In the genomic region with DNA sequence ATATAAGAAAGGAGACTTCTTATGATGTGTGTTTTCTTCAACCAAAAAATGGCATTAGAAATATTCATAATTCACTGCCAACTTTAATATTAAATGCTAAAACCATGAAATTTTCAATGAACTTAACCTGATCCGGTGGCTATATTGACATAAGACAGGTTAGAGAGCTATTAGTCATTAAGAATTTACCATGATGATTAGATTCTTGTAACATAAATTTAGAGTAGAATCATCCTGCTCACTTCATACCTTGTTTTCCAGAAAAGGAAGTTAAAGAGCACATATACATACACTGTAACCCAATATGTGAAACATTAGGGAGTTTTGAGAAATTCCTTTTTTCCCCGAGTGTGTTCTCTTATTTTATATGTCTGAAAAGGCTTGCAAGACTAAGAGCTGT, we compare ENCODE assay signal across 22 cellular contexts.
DNase-seq lines count a peak whose midpoint lies in the region; ATAC-seq, FAIRE-seq and TF ChIP-seq lines count a peak whose summit lies in the region.
"Had no signal": no experiment of that assay in that cellular context is flagged by ENCODE, and none has a peak within 500 bp of the region (broad histone marks: within the 10 kb centered on the region; RNA-seq: fewer than 3 reads in every experiment).

No MANE protein-coding gene starts in this region.

- H3K4me3 ChIP-seq in GM23248 (no peak overlapping the region), RWPE2 (ENCODE audit: severe bottlenecking) (no peak overlapping the region), astrocyte (ENCODE audit: insufficient read depth, low read depth, low read length) (no peak overlapping the region)

- ATAC-seq in RWPE2 (ENCODE audit: low read depth), result peak; percentile 81
- ATAC-seq in HG03175 (IDR thresholded peaks at IDR 0.05; ENCODE audit: unreplicated experiment), result no peak
- ATAC-seq in WTC11, result no peak
- ATAC-seq: HCT116 had no signal

- no peaks in the 10 kb centered on the region; the same call in 1 of the 2 replicates for H3K9me2 ChIP-seq in GM23248 (ENCODE audit: insufficient read depth)

- CTCF ChIA-PET in WTC11 (lab: Charles Lee), result no interaction called here

- H3K9me3 Mint-ChIP-seq in astrocyte (ENCODE audit: unreplicated experiment) (no peaks in the 10 kb centered on the region), WTC11 (no peaks in the 10 kb centered on the region)
- H3K9me3 Mint-ChIP-seq: HFFc6 had no signal

- H3K36me3 ChIP-seq in GM23248 (ENCODE audit: low read depth) (no peaks in the 10 kb centered on the region), RWPE2 (ENCODE audit: low read depth) (no peaks in the 10 kb centered on the region), astrocyte (ENCODE audit: insufficient read depth, low read length) (no peaks in the 10 kb centered on the region)
- H3K36me3 ChIP-seq: BE2C had no signal

- H3K36me3 Mint-ChIP-seq in astrocyte (ENCODE audit: low read depth, unreplicated experiment) (no peaks in the 10 kb centered on the region), WTC11 (no peaks in the 10 kb centered on the region)
- H3K36me3 Mint-ChIP-seq: CD4-positive, CD25-positive, alpha-beta regulatory T cell; CD8-positive, alpha-beta memory T cell had no signal

- H3K79me2 ChIP-seq in GM23248 (ENCODE audit: insufficient read depth) (no peaks in the 10 kb centered on the region), astrocyte (ENCODE audit: insufficient read depth, low read length) (no peaks in the 10 kb centered on the region)

- H3K27me3 ChIP-seq in GM23248 (replicated peaks; ENCODE audit: insufficient read depth) (no peaks in the 10 kb centered on the region), RWPE2 (ENCODE audit: insufficient read depth, poor library complexity, severe bottlenecking) (no peaks in the 10 kb centered on the region), astrocyte (ENCODE audit: insufficient read depth, low read length) (no peaks in the 10 kb centered on the region)
- H3K27me3 ChIP-seq: BE2C had no signal

- peaks cover 7% of the 10 kb centered on the region for H3K4me1 ChIP-seq in GM23248 (ENCODE audit: insufficient read depth)
- H3K4me1 ChIP-seq in RWPE2 (ENCODE audit: insufficient read depth, poor library complexity, severe bottlenecking), result peaks cover 9% of the 10 kb centered on the region
- H3K4me1 ChIP-seq in astrocyte (ENCODE audit: insufficient read depth, low read length), result no peaks in the 10 kb centered on the region
- H3K4me1 ChIP-seq: BE2C had no signal

- H3K4me3 Mint-ChIP-seq in astrocyte (ENCODE audit: unreplicated experiment) (no peak overlapping the region), WTC11 (no peak overlapping the region)
- H3K4me3 Mint-ChIP-seq: CD4-positive, CD25-positive, alpha-beta regulatory T cell; CD8-positive, alpha-beta memory T cell; HFFc6 had no signal

- intact Hi-C loops in posterior vena cava (cut with DNase I), result no loop called here

- FAIRE-seq in astrocyte (lab: Jason Lieb, UNC), result peak; percentile 52
- FAIRE-seq: GM12892, GM18507 had no signal

- H3K27me3 Mint-ChIP-seq in astrocyte (ENCODE audit: low read depth, unreplicated experiment) (no peaks in the 10 kb centered on the region), WTC11 (ENCODE audit: low read depth) (no peaks in the 10 kb centered on the region)
- H3K27me3 Mint-ChIP-seq: CD4-positive, CD25-positive, alpha-beta regulatory T cell; CD8-positive, alpha-beta memory T cell had no signal

- H3K9ac ChIP-seq in GM23248 (no peak overlapping the region), astrocyte (ENCODE audit: low read length) (no peak overlapping the region)

- DNase-seq in GM23248, result no peak
- DNase-seq in RWPE2 (ENCODE audit: low spot score), result no peak
- DNase-seq in astrocyte (ENCODE audit: low read depth), result no peak
- DNase-seq in fibroblast of peridontal ligament (ENCODE audit: extremely low read depth), result peak; percentile 8
- no peak for DNase-seq in DMS153 (lab: John Stamatoyannopoulos, UW)
- no peak for DNase-seq in posterior vena cava (ENCODE audit: low spot score)
- no peak for DNase-seq in WTC11 (ENCODE audit: low spot score)
- DNase-seq: ACHN; BE2C; C1 segment of cervical spinal cord; CD4-positive, CD25-positive, alpha-beta regulatory T cell; CD8-positive, alpha-beta memory T cell; COR-L47; DMS 273 treated with DMSO at 0.1 percent for 48 hours; GDM1; GOT3; H7; HFFc6 had no signal

- POLR2A ChIA-PET in WTC11 (lab: Charles Lee), result no interaction called here

- H3K9me3 ChIP-seq in GM23248 (ENCODE audit: low read depth) (no peaks in the 10 kb centered on the region), RWPE2 (ENCODE audit: severe bottlenecking) (no peaks in the 10 kb centered on the region), astrocyte (ENCODE audit: insufficient read depth, low read depth, low read length) (no peaks in the 10 kb centered on the region)
- H3K9me3 ChIP-seq: BE2C had no signal

- no peak overlapping the region for H3K4me2 ChIP-seq in GM23248 (ENCODE audit: unreplicated experiment)
- H3K4me2 ChIP-seq in astrocyte (ENCODE audit: low read length), result no peak overlapping the region

- H4K20me1 ChIP-seq in GM23248 (ENCODE audit: insufficient read depth), result no peaks in the 10 kb centered on the region
- no peaks in the 10 kb centered on the region for H4K20me1 ChIP-seq in astrocyte (ENCODE audit: insufficient read depth, low read length)

- peak overlapping the region; percentile 33; the same call in 1 of the 2 replicates for H2AFZ ChIP-seq in GM23248
- H2AFZ ChIP-seq in astrocyte (ENCODE audit: low read depth, low read length), result no peak overlapping the region

- H3K27ac ChIP-seq in GM23248, result no peak overlapping the region
- no peak overlapping the region for H3K27ac ChIP-seq in RWPE2 (ENCODE audit: poor library complexity, severe bottlenecking)
- H3K27ac ChIP-seq in astrocyte (ENCODE audit: low read depth, low read length), result no peak overlapping the region

- H3F3A ChIP-seq in GM23248 (ENCODE audit: insufficient read depth), result no peaks in the 10 kb centered on the region

- no peaks in the 10 kb centered on the region for H3K4me1 Mint-ChIP-seq in astrocyte (ENCODE audit: low read depth, unreplicated experiment)
- peaks cover 2% of the 10 kb centered on the region; the same call in 1 of the 2 replicates for H3K4me1 Mint-ChIP-seq in WTC11
- H3K4me1 Mint-ChIP-seq: CD4-positive, CD25-positive, alpha-beta regulatory T cell; CD8-positive, alpha-beta memory T cell had no signal

- in situ Hi-C loops in GM23248 (cut with MboI), result no loop called here

- 91 to 98% methylated on average over 2 of the region's 2 CpGs for WGBS in GM23248 (ENCODE audit: low coverage in 1 of 2, low lambda C conversion rate in 2 of 2, missing lambda C conversion rate in 2 of 2), 2 experiments

- TF ChIP-seq CTCF in RWPE2 (IDR thresholded peaks at IDR 0.05; ENCODE audit: poor library complexity, severe bottlenecking), result no peak
- no peak for TF ChIP-seq CTCF in astrocyte (IDR thresholded peaks at IDR 0.05; ENCODE audit: insufficient read depth, low read depth, low read length)
- TF ChIP-seq CTCF in WTC11 (IDR thresholded peaks at IDR 0.05), result no peak

- H3K27ac Mint-ChIP-seq in astrocyte (ENCODE audit: unreplicated experiment) (no peak overlapping the region), WTC11 (no peak overlapping the region)
- H3K27ac Mint-ChIP-seq: CD4-positive, CD25-positive, alpha-beta regulatory T cell; CD8-positive, alpha-beta memory T cell; HFFc6 had no signal

TF ChIP-seq in WTC11, 78 proteins besides CTCF, POLR2A, EP300 and RAD21 (continues in another document):
- no peak for TF ChIP-seq TEAD1 (CRISPR knock-in tag; IDR thresholded peaks at IDR 0.05)
- TF ChIP-seq, protein P1, sequence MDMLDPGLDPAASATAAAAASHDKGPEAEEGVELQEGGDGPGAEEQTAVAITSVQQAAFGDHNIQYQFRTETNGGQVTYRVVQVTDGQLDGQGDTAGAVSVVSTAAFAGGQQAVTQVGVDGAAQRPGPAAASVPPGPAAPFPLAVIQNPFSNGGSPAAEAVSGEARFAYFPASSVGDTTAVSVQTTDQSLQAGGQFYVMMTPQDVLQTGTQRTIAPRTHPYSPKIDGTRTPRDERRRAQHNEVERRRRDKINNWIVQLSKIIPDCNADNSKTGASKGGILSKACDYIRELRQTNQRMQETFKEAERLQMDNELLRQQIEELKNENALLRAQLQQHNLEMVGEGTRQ (CRISPR knock-in tag; IDR thresholded peaks at IDR 0.05), result no peak
- TF ChIP-seq ZNF671 (CRISPR knock-in tag; IDR thresholded peaks at IDR 0.05), result no peak
- no peak for TF ChIP-seq IRF1 (CRISPR knock-in tag; IDR thresholded peaks at IDR 0.05)
- TF ChIP-seq, protein P2, sequence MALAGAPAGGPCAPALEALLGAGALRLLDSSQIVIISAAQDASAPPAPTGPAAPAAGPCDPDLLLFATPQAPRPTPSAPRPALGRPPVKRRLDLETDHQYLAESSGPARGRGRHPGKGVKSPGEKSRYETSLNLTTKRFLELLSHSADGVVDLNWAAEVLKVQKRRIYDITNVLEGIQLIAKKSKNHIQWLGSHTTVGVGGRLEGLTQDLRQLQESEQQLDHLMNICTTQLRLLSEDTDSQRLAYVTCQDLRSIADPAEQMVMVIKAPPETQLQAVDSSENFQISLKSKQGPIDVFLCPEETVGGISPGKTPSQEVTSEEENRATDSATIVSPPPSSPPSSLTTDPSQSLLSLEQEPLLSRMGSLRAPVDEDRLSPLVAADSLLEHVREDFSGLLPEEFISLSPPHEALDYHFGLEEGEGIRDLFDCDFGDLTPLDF (CRISPR knock-in tag; IDR thresholded peaks at IDR 0.05), result no peak
- no peak for TF ChIP-seq KAT7 (CRISPR knock-in tag; IDR thresholded peaks at IDR 0.05; ENCODE audit: borderline replicate concordance)
- TF ChIP-seq OVOL2 (CRISPR knock-in tag; IDR thresholded peaks at IDR 0.05; ENCODE audit: borderline replicate concordance), result no peak
- TF ChIP-seq ATF1 (CRISPR knock-in tag; IDR thresholded peaks at IDR 0.05), result no peak
- no peak for TF ChIP-seq NFATC4 (CRISPR knock-in tag; IDR thresholded peaks at IDR 0.05)
